Comparison of ENCODE assay signal across 12 cellular contexts in the genomic region with DNA sequence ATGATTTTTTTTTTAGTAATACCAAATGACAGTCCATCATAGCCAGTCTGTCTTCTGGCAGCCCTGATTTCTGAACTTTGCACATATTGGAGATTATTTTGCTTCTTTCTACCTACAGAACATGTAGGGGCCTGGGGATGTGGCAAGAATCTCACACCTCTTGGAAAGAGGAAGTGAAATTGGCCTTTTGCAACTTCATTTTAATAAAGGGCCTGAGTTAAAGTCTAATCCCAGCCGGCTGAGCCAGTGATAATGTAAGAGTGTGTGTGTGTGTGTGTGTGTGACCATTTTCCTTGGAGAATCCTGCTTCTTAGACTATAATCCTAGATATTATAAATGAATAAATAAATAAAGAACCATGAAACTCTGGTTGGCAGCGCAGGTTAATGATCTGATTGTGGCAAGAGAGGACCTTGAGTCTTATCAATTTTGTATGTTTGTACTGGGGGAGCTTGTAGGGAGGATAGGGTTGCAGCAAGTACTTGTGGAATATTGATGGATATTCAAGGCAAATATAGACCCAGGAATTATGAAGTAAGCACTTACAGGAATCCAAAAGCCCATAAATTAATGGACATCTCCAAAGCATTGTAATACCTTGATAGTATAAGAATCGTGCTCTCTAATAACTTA.
DNase-seq lines count a peak whose midpoint lies in the region; ATAC-seq and TF ChIP-seq lines count a peak whose summit lies in the region.
"Had no signal": no experiment of that assay in that cellular context is flagged by ENCODE, and none has a peak within 500 bp of the region (broad histone marks: within the 10 kb centered on the region; RNA-seq: fewer than 3 reads in every experiment).

No MANE protein-coding gene starts in this region.

- H3K9me2 ChIP-seq in DOHH2 (replicated peaks; ENCODE audit: control insufficient read depth, low read length): no peaks in the 10 kb centered on the region

- peaks cover 4% of the 10 kb centered on the region; the same call in 1 of the 2 replicates for H3F3A ChIP-seq in DOHH2 (ENCODE audit: control insufficient read depth, insufficient read depth)

- no peaks in the 10 kb centered on the region for H3K27me3 Mint-ChIP-seq in mesothelial cell of epicardium (ENCODE audit: low read depth)
- H3K27me3 Mint-ChIP-seq: T-helper 17 cell had no signal

- no peaks in the 10 kb centered on the region for H3K9me3 ChIP-seq in DOHH2 (ENCODE audit: control insufficient read depth, insufficient read depth, low read length)
- H3K9me3 ChIP-seq in Peyer's patch: no peaks in the 10 kb centered on the region
- H3K9me3 ChIP-seq: Caco-2, sigmoid colon, upper lobe of left lung had no signal

- no peak overlapping the region for H3K27ac Mint-ChIP-seq in mesothelial cell of epicardium

- no peaks in the 10 kb centered on the region for H3K36me3 Mint-ChIP-seq in mesothelial cell of epicardium

- peaks cover 14% of the 10 kb centered on the region for H3K9me3 Mint-ChIP-seq in mesothelial cell of epicardium

- no peak overlapping the region for H3K4me3 Mint-ChIP-seq in mesothelial cell of epicardium
- H3K4me3 Mint-ChIP-seq: T-helper 17 cell had no signal

- no peak overlapping the region for H3K27ac ChIP-seq in DOHH2 (ENCODE audit: low read depth, low read length)
- H3K27ac ChIP-seq in Peyer's patch: peak overlapping the region in 1 of 4 donors; percentile 32
- H3K27ac ChIP-seq: sigmoid colon, upper lobe of left lung had no signal

- H3K36me3 ChIP-seq in DOHH2 (ENCODE audit: control insufficient read depth, low read length) (no peaks in the 10 kb centered on the region), Peyer's patch (no peaks in the 10 kb centered on the region)
- H3K36me3 ChIP-seq: sigmoid colon, upper lobe of left lung had no signal

- DNase-seq in Peyer's patch: peak in 2 of 3 donors; percentile 62 to 66
- no peak for DNase-seq in AG08396 (ENCODE audit: low spot score)
- DNase-seq in mesothelial cell of epicardium (ENCODE audit: low spot score in 2 of 2, unreplicated experiment in 2 of 2): no peak
- no peak for DNase-seq in EL
- no peak for DNase-seq in stimulated activated CD4-positive, alpha-beta T cell treated with anti-CD3 and anti-CD28 coated beads, Interleukin-2, amount 100 ng/mL, for 24 hours
- DNase-seq: Caco-2, sigmoid colon, T-helper 17 cell, upper lobe of left lung had no signal

- peaks cover 20% of the 10 kb centered on the region for H3K4me1 ChIP-seq in DOHH2 (ENCODE audit: control insufficient read depth, low read length)
- H3K4me1 ChIP-seq in Peyer's patch: no peaks in the 10 kb centered on the region

- ATAC-seq in GM19397 (IDR thresholded peaks at IDR 0.05; ENCODE audit: unreplicated experiment) (peak; percentile 92), HG03095 (IDR thresholded peaks at IDR 0.05; ENCODE audit: unreplicated experiment) (peak; percentile 80)
- ATAC-seq: T-helper 17 cell had no signal

- no peaks in the 10 kb centered on the region for H3K79me2 ChIP-seq in DOHH2 (ENCODE audit: control insufficient read depth, low read length)

- no peaks in the 10 kb centered on the region for H4K20me1 ChIP-seq in DOHH2 (ENCODE audit: control insufficient read depth, insufficient read depth, low read depth, low read length)

- TF ChIP-seq CTCF in DOHH2 (IDR thresholded peaks at IDR 0.05; ENCODE audit: low read depth, low read length, poor library complexity, severe bottlenecking) (no peak), Peyer's patch (IDR thresholded peaks at IDR 0.05) (no peak), mesothelial cell of epicardium (IDR thresholded peaks at IDR 0.05; ENCODE audit: unreplicated experiment) (no peak)

- peak overlapping the region; percentile 35; the same call in 1 of the 2 replicates for H3K4me2 ChIP-seq in DOHH2 (ENCODE audit: low read length)

- TF ChIP-seq POLR2A in Peyer's patch (IDR thresholded peaks at IDR 0.05): no peak

- H3K4me3 ChIP-seq in DOHH2 (ENCODE audit: low read length): no peak overlapping the region
- no peak overlapping the region for H3K4me3 ChIP-seq in Peyer's patch
- H3K4me3 ChIP-seq: sigmoid colon, upper lobe of left lung had no signal

- peaks cover 7% of the 10 kb centered on the region for H3K4me1 Mint-ChIP-seq in mesothelial cell of epicardium

- H3K27me3 ChIP-seq in DOHH2 (ENCODE audit: control insufficient read depth, low read length): no peaks in the 10 kb centered on the region
- no peaks in the 10 kb centered on the region for H3K27me3 ChIP-seq in Peyer's patch
- H3K27me3 ChIP-seq: sigmoid colon, upper lobe of left lung had no signal

Comparison
In these comparisons a context has a peak if more than half of its experiments do, and no peak if none do; other contexts are left out.
1. DNase-seq: peak in Peyer's patch (2 of 3); none in AG08396 (single experiment), mesothelial cell of epicardium (0 of 2), EL (single experiment) and stimulated activated CD4-positive, alpha-beta T cell treated with anti-CD3 and anti-CD28 coated beads, Interleukin-2, amount 100 ng/mL, for 24 hours (0 of 2).